8 cellular contexts compared by ENCODE assay signal in genomic region chr7:90118546-90119177, GRCh38. TPM values are rescaled to one million over a fixed set of nuclear protein-coding genes. Genes with fewer than 3 reads are reported as not detected.
DNase-seq lines count a peak whose midpoint lies in the region; ATAC-seq and TF ChIP-seq lines count a peak whose summit lies in the region.
"Not testable (repeated sequence)": the region's sequence is repeated elsewhere in the genome, so short reads cannot be mapped to it uniquely, and the experiment has no call there.

No MANE protein-coding gene starts in this region.

- H3K27ac ChIP-seq in A673 (ENCODE audit: low read depth, low read length, poor library complexity, severe bottlenecking); ascending aorta; esophagus muscularis mucosa (replicated peaks in 1 of 4); skeletal muscle tissue (ENCODE audit: low read depth, low read length): not testable (repeated sequence)
- peak overlapping the region; percentile 82 for H3K27ac ChIP-seq in VCaP

- H3K27me3 ChIP-seq in A673 (replicated peaks; ENCODE audit: insufficient read depth, low read depth, low read length, poor library complexity), result peaks cover 17% of the 10 kb centered on the region
- H3K27me3 ChIP-seq in ascending aorta; skeletal muscle tissue (ENCODE audit: control insufficient read depth in 3 of 3, insufficient read depth in 3 of 3, low read length in 3 of 3): not testable (repeated sequence)
- peaks cover 0 to 16% (median 0%) of the 10 kb centered on the region in 4 donors for H3K27me3 ChIP-seq in esophagus muscularis mucosa

- 0% methylated on average over 6 of the region's 48 CpGs for WGBS in esophagus muscularis mucosa

- H3K9me3 ChIP-seq in A673 (ENCODE audit: low read depth, low read length, poor library complexity, severe bottlenecking); ascending aorta; esophagus muscularis mucosa; iPS-18c (ENCODE audit: control insufficient read depth, insufficient read depth, low read length); skeletal muscle tissue (ENCODE audit: control insufficient read depth in 3 of 3, low read length in 3 of 3): not testable (repeated sequence)

- TF ChIP-seq POLR2A in esophagus muscularis mucosa (IDR thresholded peaks at IDR 0.05; ENCODE audit: low read depth), result not testable (repeated sequence)

- not testable (repeated sequence) for TF ChIP-seq CTCF in A673 (conservative IDR thresholded peaks at IDR 0.05; ENCODE audit: low read depth, low read length); HFFc6 (IDR thresholded peaks at IDR 0.05); VCaP (conservative IDR thresholded peaks at IDR 0.05); ascending aorta (IDR thresholded peaks at IDR 0.05); esophagus muscularis mucosa (IDR thresholded peaks at IDR 0.05); natural killer cell (IDR thresholded peaks at IDR 0.05)

- H3K4me1 Mint-ChIP-seq in HFFc6 (ENCODE audit: low read depth); natural killer cell: not testable (repeated sequence)

- intact Hi-C loops in A673 (cut with micrococcal nuclease; ENCODE audit: unreplicated experiment), result loop anchor here (10.0 kb wide), 2 partner anchors 1324 to 1874 kb away; partner anchors contain the start of gene TEX47
- intact Hi-C loops in ascending aorta (cut with DNase I); esophagus muscularis mucosa (cut with DNase I); natural killer cell (cut with micrococcal nuclease): not testable (repeated sequence)

- not testable (repeated sequence) for H3K9me3 Mint-ChIP-seq in HFFc6, natural killer cell

- not testable (repeated sequence) for TF ChIP-seq EP300 in esophagus muscularis mucosa (IDR thresholded peaks at IDR 0.05)

- CTCF ChIA-PET in A673 (lab: Charles Lee), result not testable (repeated sequence)

- peak overlapping the region in 1 of 3 donors; percentile 57 for H3K9ac ChIP-seq in skeletal muscle tissue (ENCODE audit: low read depth in 1 of 3, low read length in 3 of 3)

- POLR2A ChIA-PET in A673 (lab: Charles Lee; ENCODE audit: low non-redundant PET), result not testable (repeated sequence)

- not testable (repeated sequence) for H3K36me3 Mint-ChIP-seq in HFFc6 (ENCODE audit: low read depth); natural killer cell

- H3K27ac Mint-ChIP-seq in HFFc6, natural killer cell: not testable (repeated sequence)

- not testable (repeated sequence) for H3K36me3 ChIP-seq in A673 (ENCODE audit: insufficient read depth, low read length, poor library complexity, severe bottlenecking); ascending aorta; esophagus muscularis mucosa; skeletal muscle tissue (ENCODE audit: control insufficient read depth in 3 of 3, insufficient read depth in 3 of 3, low read length in 3 of 3)

- not testable (repeated sequence) for ATAC-seq in natural killer cell

- DNase-seq in A673 (ENCODE audit: low spot score), result peak; percentile 22
- not testable (repeated sequence) for DNase-seq in HFFc6; ascending aorta (ENCODE audit: low spot score in 2 of 2); esophagus muscularis mucosa (ENCODE audit: extremely low spot score); natural killer cell

- H3K27me3 Mint-ChIP-seq in HFFc6 (ENCODE audit: insufficient read depth), result peaks cover 23% of the 10 kb centered on the region
- peaks cover 21 to 29% of the 10 kb centered on the region in 2 donors for H3K27me3 Mint-ChIP-seq in natural killer cell (ENCODE audit: low read depth in 2 of 2)

- peak overlapping the region; percentile 51 for H3K4me3 ChIP-seq in A673 (ENCODE audit: low read depth, low read length, poor library complexity, severe bottlenecking)
- H3K4me3 ChIP-seq in ascending aorta, result peak overlapping the region; percentile 59 to 66
- peak overlapping the region; percentile 52 to 58 (median 55) for H3K4me3 ChIP-seq in esophagus muscularis mucosa
- peak overlapping the region; percentile 46 for H3K4me3 ChIP-seq in iPS-18c (ENCODE audit: insufficient read depth, low read depth, low read length)
- H3K4me3 ChIP-seq in skeletal muscle tissue (ENCODE audit: low read length in 3 of 3), result peak overlapping the region; percentile 51 to 72 (median 65)

- H3K4me3 Mint-ChIP-seq in HFFc6 (peak overlapping the region; percentile 78), natural killer cell (peak overlapping the region; percentile 70)

- H3K4me1 ChIP-seq in A673 (ENCODE audit: insufficient read depth, low read length, poor library complexity, severe bottlenecking); ascending aorta; skeletal muscle tissue (ENCODE audit: control insufficient read depth in 3 of 3, insufficient read depth in 3 of 3, low read length in 3 of 3): not testable (repeated sequence)
- H3K4me1 ChIP-seq in esophagus muscularis mucosa, result peaks cover 0 to 21% (median 19%) of the 10 kb centered on the region in 4 donors

- not testable (repeated sequence) for BruUV-seq in A673 (replicated peaks; lab: Mats Ljungman, UMichigan)

RNA-seq across cellular contexts. Expression of gene STEAP1, which starts 35.6 kb away (rescaled TPM):
- total RNA-seq in A673 (2021), result 188 and 213 TPM in 2 replicates
- 10 to 100 TPM; 19.6 to 67.4 (median 65.7) TPM for total RNA-seq in HFFc6 (2021; fragmentation: NEBNext Ultra II Directional; extraction: Animal tissue kit (Norgen Biotek cat#: 25700))
- 2.1 TPM for total RNA-seq in ascending aorta
- 10 to 100 TPM in 1 of 4 donors, 1 to 10 TPM in 3; 2.9 to 14.6 (median 8.8) TPM for total RNA-seq in esophagus muscularis mucosa
- total RNA-seq in natural killer cell, result not detected
- 5.7 TPM for total RNA-seq in skeletal muscle tissue
